ENCODE assay signal across 1 cellular context in genomic region chr6:27893836-27894807, GRCh38.
TF ChIP-seq lines count a peak whose summit lies in the region.

No MANE protein-coding gene starts in this region.

TF ChIP-seq in K562, 482 proteins besides CTCF, POLR2A, EP300 and RAD21 (continued from another document and continues in another):
- TF ChIP-seq ZBTB40 (IDR thresholded peaks at IDR 0.05) (0 out of 2 replicates have a peak, but pooled peaks have one; percentile 8), ZBTB40 (CRISPR knock-in tag; IDR thresholded peaks at IDR 0.05) (0 out of 2 replicates have a peak, but pooled peaks have one; percentile 37), ZMIZ1 (IDR thresholded peaks at IDR 0.05; ENCODE audit: low read depth in 2 of 2, low read length in 2 of 2) (peak in 1 of 2 experiments; percentile 72; a peak in 1 of 4 replicates), JUND (IDR thresholded peaks at IDR 0.05; ENCODE audit: borderline replicate concordance, low read depth, low read length) (peak; percentile 57; the same call in 1 of the 2 replicates), JUND (tag; IDR thresholded peaks at IDR 0.05; ENCODE audit: borderline replicate concordance, low read depth, low read length) (no peak; the same call in 2 of the 3 replicates), ATF2 (CRISPR knock-in tag; IDR thresholded peaks at IDR 0.05) (no peak), ZNF764 (CRISPR knock-in tag; IDR thresholded peaks at IDR 0.05; ENCODE audit: low read depth) (no peak; the same call in 1 of the 2 replicates), SOX6 (IDR thresholded peaks at IDR 0.05) (peak; percentile 68; the same call in 1 of the 2 replicates), NR2C2 (CRISPR knock-in tag; IDR thresholded peaks at IDR 0.05) (no peak; the same call in 1 of the 2 replicates), NR2C2 (tag; IDR thresholded peaks at IDR 0.05) (peak; percentile 72), SP2 (IDR thresholded peaks at IDR 0.05; ENCODE audit: extremely low read depth, low read depth, low read length, poor library complexity, severe bottlenecking) (no peak), ELF4 (CRISPR knock-in tag; IDR thresholded peaks at IDR 0.05) (0 out of 2 replicates have a peak, but pooled peaks have one; percentile 3), FOXP4 (CRISPR knock-in tag; IDR thresholded peaks at IDR 0.05; ENCODE audit: borderline replicate concordance) (no peak), ZNF311 (CRISPR knock-in tag; IDR thresholded peaks at IDR 0.05) (no peak), GMEB1 (CRISPR knock-in tag; IDR thresholded peaks at IDR 0.05) (0 out of 2 replicates have a peak, but pooled peaks have one; percentile 37), NFIX (CRISPR knock-in tag; IDR thresholded peaks at IDR 0.05; ENCODE audit: low read depth) (no peak), EP400 (IDR thresholded peaks at IDR 0.05) (peak; percentile 96), PTBP1 (IDR thresholded peaks at IDR 0.05; ENCODE audit: low read depth, low read length) (peak; percentile 63), DACH1 (IDR thresholded peaks at IDR 0.05; ENCODE audit: partially characterized antibody) (no peak), TEAD1 (CRISPR knock-in tag; IDR thresholded peaks at IDR 0.05) (peak in 1 of 2 experiments; percentile 70; a peak in 1 of 4 replicates), TEAD4 (IDR thresholded peaks at IDR 0.05; ENCODE audit: low read length) (0 out of 2 replicates have a peak, but pooled peaks have one; percentile 14), TEAD4 (CRISPR knock-in tag; IDR thresholded peaks at IDR 0.05; ENCODE audit: borderline replicate concordance) (no peak), CBX5 (IDR thresholded peaks at IDR 0.05; ENCODE audit: borderline replicate concordance, low read depth) (no peak), GTF3C2 (IDR thresholded peaks at IDR 0.05; ENCODE audit: borderline replicate concordance, extremely low read depth, insufficient read length) (peak; percentile 77), ZNF512 (tag; IDR thresholded peaks at IDR 0.05) (peak; percentile 34; the same call in 1 of the 2 replicates), ZBED1 (IDR thresholded peaks at IDR 0.05) (peak; percentile 74; the same call in 1 of the 2 replicates), MBD2 (IDR thresholded peaks at IDR 0.05; ENCODE audit: borderline replicate concordance, low read depth) (peak; percentile 70; the same call in 1 of the 2 replicates), FOSL1 (tag; conservative IDR thresholded peaks at IDR 0.05) (0 out of 2 replicates have a peak, but pooled peaks have one; percentile 33), TOE1 (IDR thresholded peaks at IDR 0.05; ENCODE audit: borderline replicate concordance) (peak; percentile 57; the same call in 1 of the 2 replicates), TOE1 (CRISPR knock-in tag; IDR thresholded peaks at IDR 0.05; ENCODE audit: borderline replicate concordance, low read depth) (peak; percentile 79), ZC3H11A (IDR thresholded peaks at IDR 0.05; ENCODE audit: low read depth, low read length) (no peak), HMG20A (CRISPR knock-in tag; conservative IDR thresholded peaks at IDR 0.05) (no peak), U2AF1 (optimal IDR thresholded peaks at IDR 0.05; ENCODE audit: low read depth, low read length) (peak; percentile 64), PHF20 (IDR thresholded peaks at IDR 0.05; ENCODE audit: partially characterized antibody) (no peak), GABPB1 (CRISPR knock-in tag; IDR thresholded peaks at IDR 0.05) (peak; percentile 12; the same call in 1 of the 2 replicates)
